In genomic region chr1:33080373-33080772, GRCh38 we compare ENCODE assay signal across 8 cellular contexts. TPM values are rescaled to one million over a fixed set of nuclear protein-coding genes. Genes with fewer than 3 reads are reported as not detected.
DNase-seq lines count a peak whose midpoint lies in the region; ATAC-seq and TF ChIP-seq lines count a peak whose summit lies in the region.

No MANE protein-coding gene starts in this region.

- peaks cover 10 to 14% (median 10%) of the 10 kb centered on the region in 3 donors for H3K4me1 Mint-ChIP-seq in IgD-negative memory B cell

- ATAC-seq in HG03045 (IDR thresholded peaks at IDR 0.05; ENCODE audit: unreplicated experiment) (no peak), HG03135 (IDR thresholded peaks at IDR 0.05; ENCODE audit: unreplicated experiment) (no peak), GM21390 (IDR thresholded peaks at IDR 0.05; ENCODE audit: unreplicated experiment) (no peak)

- DNase-seq in A673 (ENCODE audit: low spot score) (no peak), cardiac fibroblast (ENCODE audit: low read depth in 2 of 2) (no peak), glomerular visceral epithelial cell (ENCODE audit: extremely low spot score) (no peak)

- H3K4me1 ChIP-seq in A673 (ENCODE audit: insufficient read depth, low read length, poor library complexity, severe bottlenecking) (peaks cover 4% of the 10 kb centered on the region), muscle layer of duodenum (ENCODE audit: control insufficient read depth in 1 of 2, insufficient read depth in 2 of 2, low read length in 2 of 2) (peaks cover 0 to 18% of the 10 kb centered on the region in 2 donors)

- TF ChIP-seq CTCF in A673 (conservative IDR thresholded peaks at IDR 0.05; ENCODE audit: low read depth, low read length) (no peak), cardiac fibroblast (IDR thresholded peaks at IDR 0.05; ENCODE audit: low read depth, low read length) (no peak)

- H3K9me3 ChIP-seq in A673 (ENCODE audit: low read depth, low read length, poor library complexity, severe bottlenecking) (no peaks in the 10 kb centered on the region), muscle layer of duodenum (ENCODE audit: control insufficient read depth in 1 of 2, low read length in 2 of 2) (no peaks in the 10 kb centered on the region)

- peak overlapping the region in 2 of 3 donors; percentile 61 to 91 for H3K27ac Mint-ChIP-seq in IgD-negative memory B cell

- H3K36me3 Mint-ChIP-seq in IgD-negative memory B cell, result peaks cover 1% of the 10 kb centered on the region

- H3K27me3 Mint-ChIP-seq in IgD-negative memory B cell, result peaks cover 11% of the 10 kb centered on the region

- H3K27me3 ChIP-seq in A673 (replicated peaks; ENCODE audit: insufficient read depth, low read depth, low read length, poor library complexity), result no peaks in the 10 kb centered on the region
- no peaks in the 10 kb centered on the region for H3K27me3 ChIP-seq in muscle layer of duodenum (ENCODE audit: low read depth, low read length)

- CTCF ChIA-PET in A673 (lab: Charles Lee), result interaction anchor here (0.6 kb wide), 1 partner anchor 9 kb away, joined by 3 read pairs; no protein-coding TSS in a partner anchor

- H3K36me3 ChIP-seq in A673 (ENCODE audit: insufficient read depth, low read length, poor library complexity, severe bottlenecking), result no peaks in the 10 kb centered on the region
- H3K36me3 ChIP-seq in muscle layer of duodenum (ENCODE audit: control insufficient read depth in 1 of 2, insufficient read depth in 2 of 2, low read length in 2 of 2), result no peaks in the 10 kb centered on the region

- intact Hi-C loops in A673 (cut with micrococcal nuclease; ENCODE audit: unreplicated experiment), result loop anchor here (10.0 kb wide), 1 partner anchor 636 kb away; no protein-coding TSS in a partner anchor

- peak overlapping the region; percentile 58 for H3K27ac ChIP-seq in A673 (ENCODE audit: low read depth, low read length, poor library complexity, severe bottlenecking)
- no peak overlapping the region for H3K27ac ChIP-seq in muscle layer of duodenum (ENCODE audit: low read length)

- H3K9me3 Mint-ChIP-seq in IgD-negative memory B cell, result no peaks in the 10 kb centered on the region

- POLR2A ChIA-PET in A673 (lab: Charles Lee; ENCODE audit: low non-redundant PET), result no interaction called here

- H3K4me3 Mint-ChIP-seq in IgD-negative memory B cell, result peak overlapping the region; percentile 82 to 93 (median 88)

- TSS peak; percentile 89 for BruUV-seq in A673 (replicated peaks; lab: Mats Ljungman, UMichigan)

- H3K4me3 ChIP-seq in A673 (ENCODE audit: low read depth, low read length, poor library complexity, severe bottlenecking) (peak overlapping the region; percentile 68), cardiac fibroblast (replicated peaks in 1 of 2; ENCODE audit: low read depth in 2 of 2, low read length in 2 of 2) (peak overlapping the region; percentile 73 to 90), muscle layer of duodenum (ENCODE audit: low read depth in 1 of 2, low read length in 2 of 2) (peak overlapping the region; percentile 74 to 77)

RNA-seq across cellular contexts. Expression of gene AZIN2, which starts 0.6 kb away (rescaled TPM):
- total RNA-seq in A673 (2021), result 3.6 and 4.6 TPM in 2 replicates
- 0.80 TPM for polyA plus RNA-seq in IgD-negative memory B cell

RNA-seq across cellular contexts. Expression of gene AK2, which starts 43.7 kb away (rescaled TPM):
- 196 and 208 TPM in 2 replicates for total RNA-seq in A673 (2021)
- polyA plus RNA-seq in IgD-negative memory B cell, result 112 TPM
